10 cellular contexts compared by ENCODE assay signal in genomic region chr10:103637855-103638561, GRCh38.
DNase-seq lines count a peak whose midpoint lies in the region; ATAC-seq and TF ChIP-seq lines count a peak whose summit lies in the region.
"Had no signal": no experiment of that assay in that cellular context is flagged by ENCODE, and none has a peak within 500 bp of the region (broad histone marks: within the 10 kb centered on the region; RNA-seq: fewer than 3 reads in every experiment).

No MANE protein-coding gene starts in this region.

- H3K4me1 ChIP-seq in urinary bladder (ENCODE audit: insufficient read depth), result peaks cover 3% of the 10 kb centered on the region

- CTCF ChIA-PET in activated CD4-positive, alpha-beta T cell treated with anti-CD3 and anti-CD28 coated beads for 36 hours (lab: Charles Lee), result interaction anchor here (0.8 kb wide), 1 partner anchor 11 kb away, joined by 5 read pairs; no protein-coding TSS in a partner anchor

- no peak for ATAC-seq in HG03457 (IDR thresholded peaks at IDR 0.05; ENCODE audit: unreplicated experiment)
- ATAC-seq in activated CD4-positive, alpha-beta T cell treated with anti-CD3 and anti-CD28 coated beads for 36 hours, result no peak
- ATAC-seq: activated naive CD8-positive, alpha-beta T cell treated with anti-CD3 and anti-CD28 coated beads, Interleukin-2, amount 50 U/mL, for 24 hours had no signal

- peak in 40 of 56 donors; percentile 19 to 79 (median 48) for DNase-seq in amygdala (lab: John Stamatoyannopoulos, UW)
- DNase-seq in foreskin fibroblast, result peak; percentile 80 to 92
- DNase-seq in activated naive CD4-positive, alpha-beta T cell (lab: John Stamatoyannopoulos, UW), result no peak
- no peak for DNase-seq in activated CD4-positive, alpha-beta T cell treated with anti-CD3 and anti-CD28 coated beads for 36 hours
- DNase-seq: activated naive CD8-positive, alpha-beta T cell treated with anti-CD3 and anti-CD28 coated beads, Interleukin-2, amount 50 U/mL, for 24 hours; NCI-H524 had no signal

- H3K27me3 Mint-ChIP-seq in nephron (ENCODE audit: low read depth), result no peaks in the 10 kb centered on the region
- no peaks in the 10 kb centered on the region for H3K27me3 Mint-ChIP-seq in activated CD4-positive, alpha-beta T cell treated with anti-CD3 and anti-CD28 coated beads for 36 hours
- H3K27me3 Mint-ChIP-seq: activated naive CD8-positive, alpha-beta T cell treated with anti-CD3 and anti-CD28 coated beads, Interleukin-2, amount 50 U/mL, for 24 hours; memory B cell had no signal

- H3K36me3 Mint-ChIP-seq in nephron (ENCODE audit: low read depth), result peaks cover 3% of the 10 kb centered on the region
- H3K36me3 Mint-ChIP-seq in activated CD4-positive, alpha-beta T cell treated with anti-CD3 and anti-CD28 coated beads for 36 hours (ENCODE audit: low read depth), result no peaks in the 10 kb centered on the region
- H3K36me3 Mint-ChIP-seq: memory B cell had no signal

- H3K4me3 Mint-ChIP-seq in nephron, result peak overlapping the region in 2 of 3 experiments; percentile 12 to 23
- no peak overlapping the region for H3K4me3 Mint-ChIP-seq in activated CD4-positive, alpha-beta T cell treated with anti-CD3 and anti-CD28 coated beads for 36 hours
- H3K4me3 Mint-ChIP-seq: activated naive CD8-positive, alpha-beta T cell treated with anti-CD3 and anti-CD28 coated beads, Interleukin-2, amount 50 U/mL, for 24 hours; memory B cell had no signal

- no peaks in the 10 kb centered on the region for H3K9me3 Mint-ChIP-seq in nephron
- no peaks in the 10 kb centered on the region for H3K9me3 Mint-ChIP-seq in activated CD4-positive, alpha-beta T cell treated with anti-CD3 and anti-CD28 coated beads for 36 hours (ENCODE audit: low read depth)
- H3K9me3 Mint-ChIP-seq: activated naive CD8-positive, alpha-beta T cell treated with anti-CD3 and anti-CD28 coated beads, Interleukin-2, amount 50 U/mL, for 24 hours; memory B cell had no signal

- H3K27ac ChIP-seq in urinary bladder (ENCODE audit: low read depth), result peak overlapping the region; percentile 57

- 33% methylated on average over 19 of the region's 19 CpGs for WGBS in urinary bladder

- H3K4me3 ChIP-seq in foreskin fibroblast (ENCODE audit: low read depth in 1 of 2, low read length in 2 of 2) (no peak overlapping the region), urinary bladder (ENCODE audit: low read depth, low read length) (no peak overlapping the region)

- no peaks in the 10 kb centered on the region for H3K36me3 ChIP-seq in urinary bladder (ENCODE audit: insufficient read depth)

- H3K4me1 Mint-ChIP-seq in nephron, result peaks cover 71% of the 10 kb centered on the region
- no peaks in the 10 kb centered on the region for H3K4me1 Mint-ChIP-seq in activated CD4-positive, alpha-beta T cell treated with anti-CD3 and anti-CD28 coated beads for 36 hours
- H3K4me1 Mint-ChIP-seq: activated naive CD8-positive, alpha-beta T cell treated with anti-CD3 and anti-CD28 coated beads, Interleukin-2, amount 50 U/mL, for 24 hours; memory B cell had no signal

- TF ChIP-seq CTCF in foreskin fibroblast (IDR thresholded peaks at IDR 0.05; ENCODE audit: low read depth, low read length) (no peak), nephron (IDR thresholded peaks at IDR 0.05; ENCODE audit: unreplicated experiment in 3 of 3) (no peak)

- intact Hi-C loops in activated CD4-positive, alpha-beta T cell treated with anti-CD3 and anti-CD28 coated beads for 36 hours (cut with DNase I, micrococcal nuclease), result no loop called here

- peak overlapping the region; percentile 81 to 94 (median 88) for H3K27ac Mint-ChIP-seq in nephron
- no peak overlapping the region for H3K27ac Mint-ChIP-seq in activated CD4-positive, alpha-beta T cell treated with anti-CD3 and anti-CD28 coated beads for 36 hours
- H3K27ac Mint-ChIP-seq: activated naive CD8-positive, alpha-beta T cell treated with anti-CD3 and anti-CD28 coated beads, Interleukin-2, amount 50 U/mL, for 24 hours had no signal

- POLR2A ChIA-PET in activated CD4-positive, alpha-beta T cell treated with anti-CD3 and anti-CD28 coated beads for 36 hours (lab: Charles Lee), result no interaction called here

Comparison
In these comparisons a context has a peak if more than half of its experiments do, and no peak if none do; other contexts are left out.
1. DNase-seq: peak in amygdala (40 of 56) and foreskin fibroblast (2 of 2); none in activated naive CD4-positive, alpha-beta T cell (0 of 4) and activated CD4-positive, alpha-beta T cell treated with anti-CD3 and anti-CD28 coated beads for 36 hours (single experiment).